ENCODE assay signal across 7 cellular contexts in the genomic region with DNA sequence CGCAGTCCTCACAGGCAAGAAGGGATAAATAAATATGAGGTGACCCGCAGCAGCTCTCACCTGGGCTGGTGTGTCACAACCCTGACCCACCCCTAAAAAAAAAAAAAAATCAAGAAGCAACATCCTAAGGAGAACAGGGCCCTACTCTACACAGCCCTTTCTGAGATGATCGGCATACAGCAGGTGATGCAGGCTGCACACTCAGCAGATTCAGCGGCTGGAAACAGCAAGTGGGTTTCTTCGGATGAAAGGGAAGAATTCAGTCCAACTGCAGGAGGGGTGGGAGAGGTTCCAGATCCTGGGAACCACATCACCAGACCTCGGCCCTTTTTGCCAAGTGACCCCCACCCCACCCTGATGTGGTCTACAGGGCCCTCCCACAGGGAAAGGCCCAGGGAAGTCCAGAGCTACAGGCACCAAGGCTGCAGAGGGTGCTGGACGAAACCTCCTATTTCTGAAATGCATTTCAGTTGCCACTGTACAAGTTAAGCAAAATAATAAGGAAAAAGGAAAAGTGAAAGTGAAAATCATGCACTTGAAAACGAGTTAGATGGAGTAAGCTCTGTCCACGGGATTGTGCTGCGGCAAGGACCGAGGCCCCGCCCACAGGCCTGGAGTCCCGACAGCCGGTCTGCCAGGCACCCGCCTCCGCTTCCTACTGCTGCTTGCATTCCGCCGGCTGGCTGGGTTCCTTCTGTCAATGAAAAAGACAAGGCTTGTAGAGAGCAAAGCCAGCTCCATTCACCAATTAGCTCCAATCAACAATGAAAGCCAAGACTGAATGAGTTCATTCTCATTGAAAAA. TPM values are rescaled to one million over a fixed set of nuclear protein-coding genes. Genes with fewer than 3 reads are reported as not detected.
DNase-seq lines count a peak whose midpoint lies in the region.

No MANE protein-coding gene starts in this region.

- peaks cover 0 to 2% (median 0%) of the 10 kb centered on the region in 3 donors for H3K4me1 Mint-ChIP-seq in IgD-negative memory B cell
- peaks cover 51% of the 10 kb centered on the region for H3K4me1 Mint-ChIP-seq in activated naive CD8-positive, alpha-beta T cell treated with anti-CD3 and anti-CD28 coated beads for 36 hours

- no peak overlapping the region for H3K4me3 Mint-ChIP-seq in IgD-negative memory B cell
- H3K4me3 Mint-ChIP-seq in activated naive CD8-positive, alpha-beta T cell treated with anti-CD3 and anti-CD28 coated beads for 36 hours = peak overlapping the region; percentile 32

- H3K23ac ChIP-seq in neuronal stem cell (ENCODE audit: low read depth, low read length, poor library complexity) = no peak overlapping the region

- peaks cover 29 to 71% of the 10 kb centered on the region in 2 donors for H3K36me3 ChIP-seq in neuronal stem cell (replicated peaks in 1 of 2; ENCODE audit: control insufficient read depth in 2 of 2, insufficient read depth in 2 of 2, low read length in 2 of 2)

- no peak overlapping the region for H4K8ac ChIP-seq in neuronal stem cell (ENCODE audit: low read depth, low read length)

- DNase-seq in activated naive CD8-positive, alpha-beta T cell treated with anti-CD3 and anti-CD28 coated beads for 36 hours = peak; percentile 72
- DNase-seq in globus pallidus (ENCODE audit: low spot score) = peak; percentile 92
- peak; percentile 54 for DNase-seq in neuronal stem cell (ENCODE audit: low spot score)
- peak; percentile 92 for DNase-seq in ureter (ENCODE audit: low spot score)
- no peak for DNase-seq in NOMO-1 treated with DMSO at 0.1 percent for 48 hours (lab: John Stamatoyannopoulos, UW; ENCODE audit: unreplicated experiment)
- no peak for DNase-seq in NCI-H187 treated with DMSO at 0.1 percent for 48 hours (lab: John Stamatoyannopoulos, UW)

- peak overlapping the region in 2 of 3 donors; percentile 50 to 60 for H3K27ac Mint-ChIP-seq in IgD-negative memory B cell
- peak overlapping the region; percentile 74 for H3K27ac Mint-ChIP-seq in activated naive CD8-positive, alpha-beta T cell treated with anti-CD3 and anti-CD28 coated beads for 36 hours

- no peak overlapping the region for H2AK5ac ChIP-seq in neuronal stem cell (ENCODE audit: low read depth, low read length)

- no peak overlapping the region for H2BK15ac ChIP-seq in neuronal stem cell (ENCODE audit: low read length)

- H3K4me1 ChIP-seq in neuronal stem cell (ENCODE audit: control insufficient read depth in 2 of 2, insufficient read depth in 1 of 2, low read depth in 1 of 2, low read length in 2 of 2) = peaks cover 0 to 10% of the 10 kb centered on the region in 2 donors

- H4K91ac ChIP-seq in neuronal stem cell (ENCODE audit: low read depth, low read length, poor library complexity) = no peak overlapping the region

- H2BK120ac ChIP-seq in neuronal stem cell (ENCODE audit: low read depth, low read length) = no peak overlapping the region

- H3K14ac ChIP-seq in neuronal stem cell (ENCODE audit: low read length) = no peak overlapping the region

- H3K18ac ChIP-seq in neuronal stem cell (ENCODE audit: low read length) = peak overlapping the region; percentile 7

- no peak overlapping the region for H3K4me3 ChIP-seq in neuronal stem cell (ENCODE audit: low read length in 2 of 2)

- no peak overlapping the region for H3K27ac ChIP-seq in neuronal stem cell (replicated peaks; ENCODE audit: low read length)

- H3K27me3 ChIP-seq in neuronal stem cell (ENCODE audit: control insufficient read depth in 3 of 3, insufficient read depth in 3 of 3, low read depth in 1 of 3, low read length in 3 of 3) = no peaks in the 10 kb centered on the region

- H3K4ac ChIP-seq in neuronal stem cell (ENCODE audit: low read length) = no peak overlapping the region

- no CpG with 5 or more reads among the region's 18 CpGs for WGBS in neuronal stem cell (ENCODE audit: extremely low coverage in 2 of 2, insufficient read length in 2 of 2, insufficient replicate concordance in 1 of 2), 2 donors

- H3K9me3 Mint-ChIP-seq in IgD-negative memory B cell = no peaks in the 10 kb centered on the region
- no peaks in the 10 kb centered on the region for H3K9me3 Mint-ChIP-seq in activated naive CD8-positive, alpha-beta T cell treated with anti-CD3 and anti-CD28 coated beads for 36 hours

- H2AFZ ChIP-seq in neuronal stem cell (ENCODE audit: low read length) = no peak overlapping the region

- peaks cover 0 to 1% of the 10 kb centered on the region in 2 donors for H3K9me3 ChIP-seq in neuronal stem cell (replicated peaks in 1 of 2; ENCODE audit: control insufficient read depth in 2 of 2, insufficient read depth in 1 of 2, low read depth in 1 of 2, low read length in 2 of 2)

- H3K79me1 ChIP-seq in neuronal stem cell (ENCODE audit: low read depth, low read length) = no peaks in the 10 kb centered on the region

- no peak overlapping the region for H2BK5ac ChIP-seq in neuronal stem cell (ENCODE audit: low read length)

- H3K4me2 ChIP-seq in neuronal stem cell (ENCODE audit: insufficient read depth, low read length, poor library complexity, severe bottlenecking) = no peak overlapping the region

- no peaks in the 10 kb centered on the region for H3K27me3 Mint-ChIP-seq in IgD-negative memory B cell
- no peaks in the 10 kb centered on the region for H3K27me3 Mint-ChIP-seq in activated naive CD8-positive, alpha-beta T cell treated with anti-CD3 and anti-CD28 coated beads for 36 hours

- peaks cover 5% of the 10 kb centered on the region for H3K36me3 Mint-ChIP-seq in IgD-negative memory B cell
- peaks cover 26% of the 10 kb centered on the region for H3K36me3 Mint-ChIP-seq in activated naive CD8-positive, alpha-beta T cell treated with anti-CD3 and anti-CD28 coated beads for 36 hours

- no peak overlapping the region for H3K9ac ChIP-seq in neuronal stem cell (ENCODE audit: low read depth, low read length, poor library complexity)

- H2BK12ac ChIP-seq in neuronal stem cell (ENCODE audit: low read length) = no peak overlapping the region

RNA-seq across cellular contexts. Expression of gene PHLDA2, which starts 15.9 kb away (rescaled TPM):
- polyA plus RNA-seq in IgD-negative memory B cell = not detected
- 1 to 10 TPM; 1.3 to 2.5 TPM for total RNA-seq in activated naive CD8-positive, alpha-beta T cell treated with anti-CD3 and anti-CD28 coated beads for 36 hours
- polyA plus RNA-seq in neuronal stem cell (2013, experiment 1 of 2) = 6.3 TPM
- 6.8 TPM for polyA plus RNA-seq in neuronal stem cell (2013, experiment 2 of 2)
- 15.9 TPM for total RNA-seq in ureter

RNA-seq across cellular contexts. Expression of gene NAP1L4, which starts 47.0 kb away (rescaled TPM):
- polyA plus RNA-seq in IgD-negative memory B cell = 89.0 TPM
- 100 to 1,000 TPM; 222 to 226 TPM for total RNA-seq in activated naive CD8-positive, alpha-beta T cell treated with anti-CD3 and anti-CD28 coated beads for 36 hours
- polyA plus RNA-seq in neuronal stem cell (2013, experiment 1 of 2) = 113 TPM
- polyA plus RNA-seq in neuronal stem cell (2013, experiment 2 of 2) = 107 TPM
- total RNA-seq in ureter = 189 TPM

RNA-seq across cellular contexts. Expression of gene CDKN1C, which starts 59.6 kb away (rescaled TPM):
- polyA plus RNA-seq in IgD-negative memory B cell = not detected
- total RNA-seq in activated naive CD8-positive, alpha-beta T cell treated with anti-CD3 and anti-CD28 coated beads for 36 hours = 1 to 10 TPM in 1 of 2 experiments, under 1 TPM in 1; 0.85 to 1.0 TPM
- polyA plus RNA-seq in neuronal stem cell (2013, experiment 1 of 2) = 45.4 TPM
- polyA plus RNA-seq in neuronal stem cell (2013, experiment 2 of 2) = 48.3 TPM
- total RNA-seq in ureter = 21.5 TPM

Comparison
In these comparisons a context has a peak if more than half of its experiments do, and no peak if none do; other contexts are left out.
1. DNase-seq: peak in activated naive CD8-positive, alpha-beta T cell treated with anti-CD3 and anti-CD28 coated beads for 36 hours (single experiment), globus pallidus (single experiment), neuronal stem cell (single experiment) and ureter (single experiment); none in NOMO-1 treated with DMSO at 0.1 percent for 48 hours (single experiment) and NCI-H187 treated with DMSO at 0.1 percent for 48 hours (single experiment).
2. RNA of gene CDKN1C, which starts 59.6 kb away (total RNA-seq): 21.5 TPM in ureter (single experiment); 0.85 to 1.0 TPM in activated naive CD8-positive, alpha-beta T cell treated with anti-CD3 and anti-CD28 coated beads for 36 hours; every median in the first group is over 10 times any median in the second.